In genomic region chr20:59525500-59526241, GRCh38 we compare ENCODE assay signal across 8 cellular contexts.
DNase-seq lines count a peak whose midpoint lies in the region; ATAC-seq and TF ChIP-seq lines count a peak whose summit lies in the region.

No MANE protein-coding gene starts in this region.

- peak; percentile 76 for TF ChIP-seq CTCF in GM10248 (IDR thresholded peaks at IDR 0.05; ENCODE audit: control extremely low read depth, extremely low read depth, low read depth, missing control alignments)
- peak; percentile 71 to 84 for TF ChIP-seq CTCF in fibroblast of lung (conservative IDR thresholded peaks at IDR 0.05 in 1 of 2, IDR thresholded peaks at IDR 0.05 in 1 of 2; ENCODE audit: low read depth in 1 of 2, low read length in 2 of 2)
- TF ChIP-seq CTCF in neural crest cell (conservative IDR thresholded peaks at IDR 0.05), result peak; percentile 87

- CTCF ChIA-PET in GM10248 (lab: Yijun Ruan, JAX), result interaction anchor here (1.1 kb wide), 2 partner anchors 20 to 30 kb away, joined by 3 read pairs; no protein-coding TSS in a partner anchor

- no peaks in the 10 kb centered on the region for H3K27me3 ChIP-seq in fibroblast of lung (ENCODE audit: control insufficient read depth, insufficient read depth, low read length)

- H3K4me1 Mint-ChIP-seq in neural crest cell, result peaks cover 22% of the 10 kb centered on the region

- H3K4me1 ChIP-seq in fibroblast of lung (ENCODE audit: control insufficient read depth, extremely low read depth, insufficient read depth, low read length), result no peaks in the 10 kb centered on the region

- DNase-seq in ACHN, result peak; percentile 48
- DNase-seq in GM10248 (ENCODE audit: extremely low spot score), result peak; percentile 57
- DNase-seq in NCI-H1417 (lab: John Stamatoyannopoulos, UW), result peak; percentile 63 to 78 (median 75)
- peak; percentile 48 for DNase-seq in UCSD-AML1 (lab: John Stamatoyannopoulos, UW; ENCODE audit: unreplicated experiment)
- peak; percentile 12 to 26 for DNase-seq in fibroblast of lung (ENCODE audit: low read depth in 2 of 2)
- peak; percentile 87 for DNase-seq in neural crest cell (ENCODE audit: low read depth, low spot score)
- DNase-seq in mesenteric fat pad (ENCODE audit: low spot score), result no peak

- H3K36me3 ChIP-seq in fibroblast of lung (ENCODE audit: control insufficient read depth, insufficient read depth, low read length), result no peaks in the 10 kb centered on the region

- no peak overlapping the region for H3K9ac ChIP-seq in fibroblast of lung (ENCODE audit: insufficient read depth, low read length)

- H3K9me3 ChIP-seq in fibroblast of lung (ENCODE audit: control insufficient read depth, insufficient read depth, low read depth, low read length), result no peaks in the 10 kb centered on the region

- no peak overlapping the region for H3K4me2 ChIP-seq in fibroblast of lung (ENCODE audit: extremely low read depth, insufficient read depth, low read length)

- H3K9me3 Mint-ChIP-seq in neural crest cell, result no peaks in the 10 kb centered on the region

- H3K4me3 Mint-ChIP-seq in neural crest cell, result no peak overlapping the region

- no peak for ATAC-seq in GM21447 (IDR thresholded peaks at IDR 0.05; ENCODE audit: unreplicated experiment)

- H3K27ac ChIP-seq in fibroblast of lung (ENCODE audit: insufficient read depth, low read length), result no peak overlapping the region

- no peak overlapping the region for H2AFZ ChIP-seq in fibroblast of lung (ENCODE audit: low read length)

- no peaks in the 10 kb centered on the region for H3K79me2 ChIP-seq in fibroblast of lung (ENCODE audit: control insufficient read depth, insufficient read depth, low read length)

- no peak overlapping the region for H3K27ac Mint-ChIP-seq in neural crest cell (ENCODE audit: unreplicated experiment)

- H3K27me3 Mint-ChIP-seq in neural crest cell (ENCODE audit: low read depth), result peaks cover 87% of the 10 kb centered on the region

- no peaks in the 10 kb centered on the region for H4K20me1 ChIP-seq in fibroblast of lung (ENCODE audit: control insufficient read depth, extremely low read depth, insufficient read depth, low read length)

- POLR2A ChIA-PET in GM10248 (lab: Yijun Ruan, JAX), result no interaction called here

- no peak overlapping the region for H3K4me3 ChIP-seq in fibroblast of lung (replicated peaks in 1 of 4; ENCODE audit: control extremely low read depth in 1 of 4, insufficient read depth in 1 of 4, low read depth in 3 of 4, low read length in 4 of 4)

- H3K36me3 Mint-ChIP-seq in neural crest cell (ENCODE audit: low read depth), result peaks cover 2% of the 10 kb centered on the region

- in situ Hi-C loops in ACHN (cut with HindIII; ENCODE audit: low pct_ligation_motif_present, low pct_unique_long_range_greater_than_20kb, low sequenced_read_pairs), result no loop called here
